Comparison of ENCODE assay signal across 1 cellular context in the genomic region with DNA sequence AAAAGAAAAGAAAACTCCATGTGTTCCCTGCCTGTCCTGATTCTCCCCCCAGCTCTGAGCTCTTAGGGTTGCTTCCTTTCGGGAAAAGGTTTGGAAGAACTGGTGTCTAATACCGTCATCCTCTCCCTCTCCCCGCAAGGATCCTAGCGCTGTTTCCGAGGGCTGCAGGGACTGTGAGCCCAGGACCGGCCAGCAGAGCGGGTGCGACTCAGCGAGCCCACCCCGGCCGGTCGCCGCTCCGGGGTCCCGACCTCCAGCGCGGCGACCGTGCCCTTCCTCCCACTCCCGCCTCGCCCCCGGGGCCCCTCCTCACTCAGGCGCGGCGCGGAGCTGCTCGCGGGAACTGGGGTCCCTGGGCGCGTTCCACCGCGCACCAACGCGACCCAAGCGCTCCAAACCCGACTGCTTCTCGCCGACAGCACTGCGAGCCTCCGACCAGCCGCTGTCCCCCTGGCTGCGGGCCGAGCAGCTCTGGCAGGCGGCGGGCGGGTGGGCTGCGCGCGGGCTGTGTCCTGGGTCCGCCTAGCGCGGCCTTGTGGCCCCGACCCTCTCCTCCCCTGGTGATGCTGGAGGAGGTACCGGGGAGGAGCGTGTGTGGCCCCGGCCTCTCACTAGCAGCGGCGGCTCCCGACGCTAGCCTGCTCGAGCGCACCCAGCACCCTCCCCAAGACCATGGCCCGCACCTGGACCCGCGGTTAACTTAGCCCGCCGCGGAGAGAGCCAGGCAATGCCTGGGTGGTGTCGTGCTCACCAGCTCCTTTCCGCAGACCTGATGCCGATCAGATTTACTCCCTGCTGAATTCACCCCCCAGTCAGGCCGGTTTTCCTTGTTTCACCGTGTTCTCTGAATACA.
TF ChIP-seq lines count a peak whose summit lies in the region.

A gene (minus strand): TSS at position 509 of the 853 bp plus-strand sequence. CDS start 12,484 bp downstream, outside the sequence.

TF ChIP-seq in A549, 52 proteins besides CTCF, POLR2A, EP300 and RAD21 (continued from another document):
- TF ChIP-seq, protein P1, sequence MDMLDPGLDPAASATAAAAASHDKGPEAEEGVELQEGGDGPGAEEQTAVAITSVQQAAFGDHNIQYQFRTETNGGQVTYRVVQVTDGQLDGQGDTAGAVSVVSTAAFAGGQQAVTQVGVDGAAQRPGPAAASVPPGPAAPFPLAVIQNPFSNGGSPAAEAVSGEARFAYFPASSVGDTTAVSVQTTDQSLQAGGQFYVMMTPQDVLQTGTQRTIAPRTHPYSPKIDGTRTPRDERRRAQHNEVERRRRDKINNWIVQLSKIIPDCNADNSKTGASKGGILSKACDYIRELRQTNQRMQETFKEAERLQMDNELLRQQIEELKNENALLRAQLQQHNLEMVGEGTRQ (IDR thresholded peaks at IDR 0.05): no peak
- no peak for TF ChIP-seq HDAC2 (IDR thresholded peaks at IDR 0.05)
- TF ChIP-seq, protein P2, sequence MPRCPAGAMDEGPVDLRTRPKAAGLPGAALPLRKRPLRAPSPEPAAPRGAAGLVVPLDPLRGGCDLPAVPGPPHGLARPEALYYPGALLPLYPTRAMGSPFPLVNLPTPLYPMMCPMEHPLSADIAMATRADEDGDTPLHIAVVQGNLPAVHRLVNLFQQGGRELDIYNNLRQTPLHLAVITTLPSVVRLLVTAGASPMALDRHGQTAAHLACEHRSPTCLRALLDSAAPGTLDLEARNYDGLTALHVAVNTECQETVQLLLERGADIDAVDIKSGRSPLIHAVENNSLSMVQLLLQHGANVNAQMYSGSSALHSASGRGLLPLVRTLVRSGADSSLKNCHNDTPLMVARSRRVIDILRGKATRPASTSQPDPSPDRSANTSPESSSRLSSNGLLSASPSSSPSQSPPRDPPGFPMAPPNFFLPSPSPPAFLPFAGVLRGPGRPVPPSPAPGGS (IDR thresholded peaks at IDR 0.05): no peak
- no peak for TF ChIP-seq NFE2L2 (conservative IDR thresholded peaks at IDR 0.05; ENCODE audit: low read length)
